ENCODE assay signal across 2 cellular contexts in the genomic region with DNA sequence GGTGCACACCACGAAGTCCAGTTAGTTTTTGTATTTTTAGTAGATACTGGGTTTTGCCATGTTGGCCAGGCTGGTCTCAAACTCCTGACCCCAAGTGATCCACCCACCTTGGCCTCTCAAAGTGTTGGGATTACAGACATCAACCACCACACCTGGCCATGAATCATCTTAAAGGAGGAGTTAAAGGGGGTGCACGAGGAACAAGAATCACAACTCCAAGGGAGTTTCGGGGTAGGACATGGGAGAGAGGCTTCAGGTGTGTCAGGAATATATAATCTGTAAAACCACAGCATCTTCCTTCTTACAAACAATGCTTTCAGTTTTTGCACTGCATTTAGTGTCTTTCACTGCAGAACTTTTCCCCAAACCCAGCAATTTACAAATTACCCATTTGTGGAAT.
TF ChIP-seq lines count a peak whose summit lies in the region.

No MANE protein-coding gene starts in this region.

TF ChIP-seq in SK-N-SH, 30 proteins besides CTCF, POLR2A, EP300 and RAD21 (continued from another document):
- TF ChIP-seq, protein P1, sequence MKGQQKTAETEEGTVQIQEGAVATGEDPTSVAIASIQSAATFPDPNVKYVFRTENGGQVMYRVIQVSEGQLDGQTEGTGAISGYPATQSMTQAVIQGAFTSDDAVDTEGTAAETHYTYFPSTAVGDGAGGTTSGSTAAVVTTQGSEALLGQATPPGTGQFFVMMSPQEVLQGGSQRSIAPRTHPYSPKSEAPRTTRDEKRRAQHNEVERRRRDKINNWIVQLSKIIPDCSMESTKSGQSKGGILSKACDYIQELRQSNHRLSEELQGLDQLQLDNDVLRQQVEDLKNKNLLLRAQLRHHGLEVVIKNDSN (IDR thresholded peaks at IDR 0.05; ENCODE audit: borderline replicate concordance, low read depth), result no peak
- TF ChIP-seq SIN3A (IDR thresholded peaks at IDR 0.05; ENCODE audit: borderline replicate concordance, low read depth, low read length) (no peak), JUND (IDR thresholded peaks at IDR 0.05) (no peak), MXI1 (IDR thresholded peaks at IDR 0.05; ENCODE audit: low read depth, low read length) (no peak), FOXM1 (IDR thresholded peaks at IDR 0.05; ENCODE audit: low read depth) (no peak), MEF2A (IDR thresholded peaks at IDR 0.05; ENCODE audit: borderline replicate concordance, low read depth) (no peak), GATA2 (CRISPR knock-in tag; IDR thresholded peaks at IDR 0.05) (no peak), TCF12 (IDR thresholded peaks at IDR 0.05) (no peak), ELF1 (IDR thresholded peaks at IDR 0.05) (no peak)
- TF ChIP-seq, protein P2, sequence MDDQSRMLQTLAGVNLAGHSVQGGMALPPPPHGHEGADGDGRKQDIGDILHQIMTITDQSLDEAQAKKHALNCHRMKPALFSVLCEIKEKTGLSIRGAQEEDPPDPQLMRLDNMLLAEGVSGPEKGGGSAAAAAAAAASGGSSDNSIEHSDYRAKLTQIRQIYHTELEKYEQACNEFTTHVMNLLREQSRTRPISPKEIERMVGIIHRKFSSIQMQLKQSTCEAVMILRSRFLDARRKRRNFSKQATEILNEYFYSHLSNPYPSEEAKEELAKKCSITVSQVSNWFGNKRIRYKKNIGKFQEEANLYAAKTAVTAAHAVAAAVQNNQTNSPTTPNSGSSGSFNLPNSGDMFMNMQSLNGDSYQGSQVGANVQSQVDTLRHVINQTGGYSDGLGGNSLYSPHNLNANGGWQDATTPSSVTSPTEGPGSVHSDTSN (IDR thresholded peaks at IDR 0.05), result no peak

TF ChIP-seq in SK-N-SH treated with all-trans-retinoic acid at 6 μM for 48 hours, 23 proteins besides CTCF, POLR2A, EP300 and RAD21 (continued from another document):
- TF ChIP-seq, protein P3, sequence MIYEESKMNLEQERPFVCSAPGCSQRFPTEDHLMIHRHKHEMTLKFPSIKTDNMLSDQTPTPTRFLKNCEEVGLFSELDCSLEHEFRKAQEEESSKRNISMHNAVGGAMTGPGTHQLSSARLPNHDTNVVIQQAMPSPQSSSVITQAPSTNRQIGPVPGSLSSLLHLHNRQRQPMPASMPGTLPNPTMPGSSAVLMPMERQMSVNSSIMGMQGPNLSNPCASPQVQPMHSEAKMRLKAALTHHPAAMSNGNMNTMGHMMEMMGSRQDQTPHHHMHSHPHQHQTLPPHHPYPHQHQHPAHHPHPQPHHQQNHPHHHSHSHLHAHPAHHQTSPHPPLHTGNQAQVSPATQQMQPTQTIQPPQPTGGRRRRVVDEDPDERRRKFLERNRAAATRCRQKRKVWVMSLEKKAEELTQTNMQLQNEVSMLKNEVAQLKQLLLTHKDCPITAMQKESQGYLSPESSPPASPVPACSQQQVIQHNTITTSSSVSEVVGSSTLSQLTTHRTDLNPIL (CRISPR knock-in tag; IDR thresholded peaks at IDR 0.05; ENCODE audit: low read depth), result no peak
- TF ChIP-seq, protein P4, sequence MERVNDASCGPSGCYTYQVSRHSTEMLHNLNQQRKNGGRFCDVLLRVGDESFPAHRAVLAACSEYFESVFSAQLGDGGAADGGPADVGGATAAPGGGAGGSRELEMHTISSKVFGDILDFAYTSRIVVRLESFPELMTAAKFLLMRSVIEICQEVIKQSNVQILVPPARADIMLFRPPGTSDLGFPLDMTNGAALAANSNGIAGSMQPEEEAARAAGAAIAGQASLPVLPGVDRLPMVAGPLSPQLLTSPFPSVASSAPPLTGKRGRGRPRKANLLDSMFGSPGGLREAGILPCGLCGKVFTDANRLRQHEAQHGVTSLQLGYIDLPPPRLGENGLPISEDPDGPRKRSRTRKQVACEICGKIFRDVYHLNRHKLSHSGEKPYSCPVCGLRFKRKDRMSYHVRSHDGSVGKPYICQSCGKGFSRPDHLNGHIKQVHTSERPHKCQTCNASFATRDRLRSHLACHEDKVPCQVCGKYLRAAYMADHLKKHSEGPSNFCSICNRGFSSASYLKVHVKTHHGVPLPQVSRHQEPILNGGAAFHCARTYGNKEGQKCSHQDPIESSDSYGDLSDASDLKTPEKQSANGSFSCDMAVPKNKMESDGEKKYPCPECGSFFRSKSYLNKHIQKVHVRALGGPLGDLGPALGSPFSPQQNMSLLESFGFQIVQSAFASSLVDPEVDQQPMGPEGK (CRISPR knock-in tag; IDR thresholded peaks at IDR 0.05; ENCODE audit: borderline replicate concordance), result no peak
